In genomic region chr17:27247071-27247957, GRCh38 we compare ENCODE assay signal across 8 cellular contexts. TPM values are rescaled to one million over a fixed set of nuclear protein-coding genes. Genes with fewer than 3 reads are reported as not detected.
A peak's percentile ranks its signal among the peaks of the same experiment; 100 is the strongest.
DNase-seq lines count a peak whose midpoint lies in the region; ATAC-seq and TF ChIP-seq lines count a peak whose summit lies in the region.
"Had no signal": no experiment of that assay in that cellular context is flagged by ENCODE, and none has a peak within 500 bp of the region (broad histone marks: within the 10 kb centered on the region; RNA-seq: fewer than 3 reads in every experiment).

No MANE protein-coding gene starts in this region.

- no peak overlapping the region for H3K4me3 ChIP-seq in astrocyte of the spinal cord (ENCODE audit: low read depth, low read length)
- H3K4me3 ChIP-seq in transverse colon = no peak overlapping the region
- H3K4me3 ChIP-seq: HAP-1 had no signal

- H3K4me1 ChIP-seq in transverse colon = peaks cover 23 to 54% (median 29%) of the 10 kb centered on the region in 4 donors

- no peaks in the 10 kb centered on the region for H3K36me3 ChIP-seq in transverse colon
- H3K36me3 ChIP-seq: HAP-1 had no signal

- no peaks in the 10 kb centered on the region for H3K36me3 Mint-ChIP-seq in immature natural killer cell
- H3K36me3 Mint-ChIP-seq in activated T-cell treated with anti-CD3 and anti-CD28 coated beads, Interleukin-2, amount 50 U/mL, for 72 hours (ENCODE audit: insufficient read depth in 2 of 2) = no peaks in the 10 kb centered on the region

- peaks cover 7 to 11% of the 10 kb centered on the region in 2 donors for H3K4me1 Mint-ChIP-seq in immature natural killer cell
- peaks cover 10% of the 10 kb centered on the region for H3K4me1 Mint-ChIP-seq in activated T-cell treated with anti-CD3 and anti-CD28 coated beads, Interleukin-2, amount 50 U/mL, for 72 hours (ENCODE audit: low read depth)

- H3K9me3 Mint-ChIP-seq in immature natural killer cell = peaks cover 0 to 3% (median 0%) of the 10 kb centered on the region in 6 donors
- H3K9me3 Mint-ChIP-seq in activated T-cell treated with anti-CD3 and anti-CD28 coated beads, Interleukin-2, amount 50 U/mL, for 72 hours = no peaks in the 10 kb centered on the region

- no peaks in the 10 kb centered on the region for H3K9me3 ChIP-seq in transverse colon
- H3K9me3 ChIP-seq: HAP-1 had no signal

- intact Hi-C loops in transverse colon (cut with DNase I; ENCODE audit: low total_unique reads) = no loop called here

- no peak for ATAC-seq in activated T-cell treated with anti-CD3 and anti-CD28 coated beads, Interleukin-2, amount 50 U/mL, for 72 hours (replicated peaks in 1 of 2)

- H3K27ac Mint-ChIP-seq in immature natural killer cell = no peak overlapping the region
- no peak overlapping the region for H3K27ac Mint-ChIP-seq in activated T-cell treated with anti-CD3 and anti-CD28 coated beads, Interleukin-2, amount 50 U/mL, for 72 hours

- no peaks in the 10 kb centered on the region for H3K27me3 ChIP-seq in transverse colon

- DNase-seq in NCI-H1092 (lab: John Stamatoyannopoulos, UW) (peak; percentile 52), astrocyte of the spinal cord (ENCODE audit: low read depth, low spot score) (peak; percentile 71), islet precursor cell (peak; percentile 49), transverse colon (peak; percentile 81), immature natural killer cell (no peak)
- no peak for DNase-seq in activated T-cell treated with anti-CD3 and anti-CD28 coated beads, Interleukin-2, amount 50 U/mL, for 72 hours
- no peak for DNase-seq in activated effector memory CD4-positive, alpha-beta T cell treated with Interleukin-2 at 50 U/mL for 16 hours

- TF ChIP-seq POLR2A in transverse colon (IDR thresholded peaks at IDR 0.05) = no peak

- 26% methylated on average over 7 of the region's 7 CpGs; no CpG with 5 or more reads in 1 of the 2 donors for WGBS in transverse colon (ENCODE audit: low coverage in 1 of 2), 2 donors

- no peak for TF ChIP-seq CTCF in astrocyte of the spinal cord (IDR thresholded peaks at IDR 0.05; ENCODE audit: low read depth, low read length)
- no peak for TF ChIP-seq CTCF in transverse colon (IDR thresholded peaks at IDR 0.05)

- in situ Hi-C loops in astrocyte of the spinal cord (cut with HindIII; ENCODE audit: low sequenced_read_pairs) = no loop called here
- in situ Hi-C loops in transverse colon (cut with MboI; ENCODE audit: low pct_ligation_motif_present in 1 of 4, low pct_unique_long_range_greater_than_20kb in 1 of 4, low sequenced_read_pairs in 3 of 4) = loop anchor here (5.0 to 25.0 kb wide), 4 partner anchors 85 to 365 kb away; partner anchors contain the start of gene KSR1 (in 1 of the 4)

- H3K27me3 Mint-ChIP-seq in immature natural killer cell (ENCODE audit: low read depth in 3 of 3) = peaks cover 3 to 5% (median 4%) of the 10 kb centered on the region in 3 donors
- peaks cover 44% of the 10 kb centered on the region for H3K27me3 Mint-ChIP-seq in activated T-cell treated with anti-CD3 and anti-CD28 coated beads, Interleukin-2, amount 50 U/mL, for 72 hours (ENCODE audit: low read depth)

- H3K27ac ChIP-seq in transverse colon = peak overlapping the region; percentile 76 to 86 (median 82)

- H3K4me3 Mint-ChIP-seq in immature natural killer cell = no peak overlapping the region
- no peak overlapping the region for H3K4me3 Mint-ChIP-seq in activated T-cell treated with anti-CD3 and anti-CD28 coated beads, Interleukin-2, amount 50 U/mL, for 72 hours

- no peak for TF ChIP-seq EP300 in transverse colon (IDR thresholded peaks at IDR 0.05; ENCODE audit: low read depth)

RNA-seq across cellular contexts. Expression of gene WSB1, which starts 46.6 kb away (rescaled TPM):
- 100 to 1,000 TPM in 3 of 4 donors, 10 to 100 TPM in 1; 90.4 to 335 (median 261) TPM for total RNA-seq in transverse colon
- polyA plus RNA-seq in immature natural killer cell = 100 to 1,000 TPM; 163 to 253 (median 232) TPM
- total RNA-seq in activated T-cell treated with anti-CD3 and anti-CD28 coated beads, Interleukin-2, amount 50 U/mL, for 72 hours = 100 to 1,000 TPM; 104 to 126 TPM

Comparison
In these comparisons a context has a peak if more than half of its experiments do, and no peak if none do; other contexts are left out.
1. DNase-seq: peak in NCI-H1092 (single experiment), astrocyte of the spinal cord (single experiment), islet precursor cell (single experiment) and transverse colon (single experiment); none in immature natural killer cell (0 of 3), activated T-cell treated with anti-CD3 and anti-CD28 coated beads, Interleukin-2, amount 50 U/mL, for 72 hours (0 of 2) and activated effector memory CD4-positive, alpha-beta T cell treated with Interleukin-2 at 50 U/mL for 16 hours (single experiment).